In genomic region chr18:56691530-56691929, GRCh38 we compare ENCODE assay signal across 22 cellular contexts.
"Had no signal": no experiment of that assay in that cellular context is flagged by ENCODE, and none has a peak within 500 bp of the region (broad histone marks: within the 10 kb centered on the region; RNA-seq: fewer than 3 reads in every experiment).

No MANE protein-coding gene starts in this region.

- H3K9me3 Mint-ChIP-seq: naive thymus-derived CD4-positive, alpha-beta T cell; natural killer cell treated with Interleukin-12 subunit alpha and Interleukin-12 subunit beta and Interleukin-15 and Interleukin-18, amount 100 ng/mL, for 72 hours; stimulated activated naive B cell treated with anti-CD40 and anti-IgM and Interleukin-4, amounts not matched to agents 10 μg/mL and 1 μg/mL and 100 μg/mL, for 72 hours had no signal

- H3K79me2 ChIP-seq: hepatocyte had no signal

- H3K4me3 Mint-ChIP-seq: naive thymus-derived CD4-positive, alpha-beta T cell; natural killer cell treated with Interleukin-12 subunit alpha and Interleukin-12 subunit beta and Interleukin-15 and Interleukin-18, amount 100 ng/mL, for 72 hours; stimulated activated naive B cell treated with anti-CD40 and anti-IgM and Interleukin-4, amounts not matched to agents 10 μg/mL and 1 μg/mL and 100 μg/mL, for 72 hours had no signal

- H3K36me3 ChIP-seq: ovary, uterus had no signal

- H3K27me3 ChIP-seq: hepatocyte, ovary, right atrium auricular region, right lobe of liver, stomach, testis, tibial artery, uterus had no signal

- H3K36me3 Mint-ChIP-seq: natural killer cell treated with Interleukin-12 subunit alpha and Interleukin-12 subunit beta and Interleukin-15 and Interleukin-18, amount 100 ng/mL, for 72 hours had no signal

- H2AFZ ChIP-seq: hepatocyte had no signal

- DNase-seq: left ventricle myocardium inferior; midbrain; mucosa of descending colon; naive thymus-derived CD4-positive, alpha-beta T cell; ovary; right lobe of liver; stimulated activated CD4-positive, alpha-beta T cell treated with anti-CD3 and anti-CD28 coated beads, Interleukin-12 subunit alpha, Interleukin-12 subunit beta, amount 100 ng/mL, for 4 hours; stimulated activated CD4-positive, alpha-beta T cell treated with anti-CD3 and anti-CD28 coated beads, Interleukin-15, amount 100 ng/mL, for 24 hours; stimulated activated CD4-positive, alpha-beta T cell treated with anti-CD3 and anti-CD28 coated beads, Interleukin-2, amount 100 ng/mL, for 24 hours; stimulated activated CD4-positive, alpha-beta T cell treated with anti-CD3 and anti-CD28 coated beads, Interleukin-4, amount 100 ng/mL, for 1 hour; stimulated activated naive B cell treated with anti-CD40 and anti-IgM and Interleukin-4, amounts not matched to agents 10 μg/mL and 1 μg/mL and 100 μg/mL, for 72 hours; stimulated activated naive CD8-positive, alpha-beta T cell treated with anti-CD3 and anti-CD28 coated beads, Interleukin-15, Interleukin-2, amounts not matched to agents 100 U/mL and 50 U/mL, for 24 hours; stomach; testis; tibial artery; trophoblast cell; uterus had no signal

- H3K27ac ChIP-seq: hepatocyte, left ventricle myocardium inferior, ovary, right atrium auricular region, right lobe of liver, stomach, testis, tibial artery, uterus had no signal

- H3K4me3 ChIP-seq: hepatocyte, left ventricle myocardium inferior, lung, mucosa of descending colon, ovary, right atrium auricular region, right lobe of liver, stomach, testis, tibial artery, uterus had no signal

- H3K4me1 ChIP-seq: right atrium auricular region, right lobe of liver, stomach, testis, tibial artery, uterus had no signal

- H3K27ac Mint-ChIP-seq: natural killer cell treated with Interleukin-12 subunit alpha and Interleukin-12 subunit beta and Interleukin-15 and Interleukin-18, amount 100 ng/mL, for 72 hours; progenitor cell of endocrine pancreas; stimulated activated naive B cell treated with anti-CD40 and anti-IgM and Interleukin-4, amounts not matched to agents 10 μg/mL and 1 μg/mL and 100 μg/mL, for 72 hours had no signal

- H3K4me2 ChIP-seq: hepatocyte had no signal

- H3K9me3 ChIP-seq: left ventricle myocardium inferior, mucosa of descending colon, ovary, right atrium auricular region, right lobe of liver, stomach, testis, tibial artery, uterus had no signal

- H3K27me3 Mint-ChIP-seq: naive thymus-derived CD4-positive, alpha-beta T cell; natural killer cell treated with Interleukin-12 subunit alpha and Interleukin-12 subunit beta and Interleukin-15 and Interleukin-18, amount 100 ng/mL, for 72 hours; progenitor cell of endocrine pancreas; stimulated activated naive B cell treated with anti-CD40 and anti-IgM and Interleukin-4, amounts not matched to agents 10 μg/mL and 1 μg/mL and 100 μg/mL, for 72 hours had no signal

- H3K4me1 Mint-ChIP-seq: naive thymus-derived CD4-positive, alpha-beta T cell; stimulated activated naive B cell treated with anti-CD40 and anti-IgM and Interleukin-4, amounts not matched to agents 10 μg/mL and 1 μg/mL and 100 μg/mL, for 72 hours had no signal
